1 cellular context compared by ENCODE assay signal in the genomic region with DNA sequence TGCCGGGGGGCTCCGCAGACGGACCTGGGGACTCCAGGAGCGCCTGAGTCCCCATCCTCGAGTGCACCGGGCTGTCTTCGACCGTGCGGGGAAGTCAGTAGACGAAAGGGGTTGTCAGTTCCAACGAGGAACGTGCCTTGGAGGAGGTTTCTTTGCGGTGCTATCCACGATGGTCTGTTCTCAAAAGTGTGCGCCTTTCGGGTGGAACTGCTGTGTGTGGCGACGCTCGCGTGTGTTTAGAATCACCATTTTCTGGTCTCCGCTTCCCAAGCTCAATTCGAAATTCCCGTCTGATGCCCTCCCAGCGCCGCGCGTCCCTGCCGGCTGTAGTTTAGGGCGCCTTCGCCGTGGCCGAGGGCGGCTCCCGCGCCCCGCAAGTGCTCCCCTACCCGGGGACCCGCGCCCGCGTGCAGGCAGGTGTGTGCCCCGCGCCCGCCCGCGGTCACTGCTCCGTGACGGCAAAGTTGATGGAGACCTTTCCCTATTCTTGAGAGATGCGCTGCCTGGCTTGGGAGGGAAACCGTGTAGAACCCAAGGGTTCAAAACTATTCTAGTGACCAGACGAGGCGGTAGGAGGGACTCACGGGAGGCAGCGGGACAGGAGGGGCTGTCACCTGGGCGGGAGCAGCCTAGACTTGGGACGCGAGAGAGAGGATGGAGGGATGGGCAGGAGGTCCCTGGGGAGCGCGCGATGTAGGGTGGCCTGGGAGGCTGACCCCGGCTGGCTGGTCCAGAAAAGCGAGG.
TF ChIP-seq lines count a peak whose summit lies in the region.

No MANE protein-coding gene starts in this region.

TF ChIP-seq in IMR-90, 13 proteins besides CTCF, POLR2A, EP300 and RAD21 (continued from another document):
- TF ChIP-seq, protein P1, sequence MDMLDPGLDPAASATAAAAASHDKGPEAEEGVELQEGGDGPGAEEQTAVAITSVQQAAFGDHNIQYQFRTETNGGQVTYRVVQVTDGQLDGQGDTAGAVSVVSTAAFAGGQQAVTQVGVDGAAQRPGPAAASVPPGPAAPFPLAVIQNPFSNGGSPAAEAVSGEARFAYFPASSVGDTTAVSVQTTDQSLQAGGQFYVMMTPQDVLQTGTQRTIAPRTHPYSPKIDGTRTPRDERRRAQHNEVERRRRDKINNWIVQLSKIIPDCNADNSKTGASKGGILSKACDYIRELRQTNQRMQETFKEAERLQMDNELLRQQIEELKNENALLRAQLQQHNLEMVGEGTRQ (IDR thresholded peaks at IDR 0.05; ENCODE audit: low read depth, low read length) = no peak
- TF ChIP-seq CEBPB (IDR thresholded peaks at IDR 0.05; ENCODE audit: low read depth, low read length) (no peak), SMC3 (IDR thresholded peaks at IDR 0.05; ENCODE audit: low read depth, low read length) (no peak), MXI1 (IDR thresholded peaks at IDR 0.05; ENCODE audit: borderline replicate concordance, low read depth, low read length) (no peak), MAZ (IDR thresholded peaks at IDR 0.05; ENCODE audit: borderline replicate concordance, low read depth, low read length) (no peak), MAFK (IDR thresholded peaks at IDR 0.05; ENCODE audit: low read depth, low read length) (no peak)
TF ChIP-seq in IMR-90: peak in this region for 0.
